13 cellular contexts compared by ENCODE assay signal in the genomic region with DNA sequence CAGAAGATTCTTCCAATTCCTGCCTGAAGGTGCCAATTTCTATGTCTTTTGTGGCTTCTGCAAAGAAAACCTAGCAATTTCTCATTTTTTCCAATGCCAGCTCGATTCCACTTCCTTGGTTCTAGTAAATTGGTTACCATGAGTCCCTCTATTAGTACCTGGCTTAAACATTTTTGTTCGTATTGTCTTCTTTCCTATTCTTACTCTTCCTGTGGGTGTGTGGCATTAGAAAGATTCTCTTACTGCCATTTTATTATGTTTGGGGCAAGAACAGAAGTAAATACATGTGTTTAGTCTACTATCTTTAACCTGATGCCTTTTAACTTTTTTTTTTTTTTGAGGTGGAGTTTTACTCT. TPM values are rescaled to one million over a fixed set of nuclear protein-coding genes. Genes with fewer than 3 reads are reported as not detected.
A peak's percentile ranks its signal among the peaks of the same experiment; 100 is the strongest.
DNase-seq lines count a peak whose midpoint lies in the region; ATAC-seq and TF ChIP-seq lines count a peak whose summit lies in the region.
"Had no signal": no experiment of that assay in that cellular context is flagged by ENCODE, and none has a peak within 500 bp of the region (broad histone marks: within the 10 kb centered on the region; RNA-seq: fewer than 3 reads in every experiment).

No MANE protein-coding gene starts in this region.

- no peaks in the 10 kb centered on the region for H3K36me3 Mint-ChIP-seq in activated CD4-positive, alpha-beta T cell treated with anti-CD3 and anti-CD28 coated beads for 36 hours (ENCODE audit: low read depth)
- H3K36me3 Mint-ChIP-seq in activated naive CD8-positive, alpha-beta T cell treated with anti-CD3 and anti-CD28 coated beads for 36 hours: no peaks in the 10 kb centered on the region
- H3K36me3 Mint-ChIP-seq in activated CD4-positive, alpha-beta memory T cell treated with anti-CD3 and anti-CD28 coated beads, Interleukin-2, amount 10 ng/mL, durations not matched to agents 7 days and 5 days (ENCODE audit: low read depth): peaks cover 4% of the 10 kb centered on the region
- H3K36me3 Mint-ChIP-seq: activated naive CD8-positive, alpha-beta T cell had no signal

- 56 to 75% (median 69%) methylated on average over 2 of the region's 2 CpGs for WGBS in stomach, 5 donors

- no peaks in the 10 kb centered on the region for H3K9me3 Mint-ChIP-seq in activated CD4-positive, alpha-beta T cell treated with anti-CD3 and anti-CD28 coated beads for 36 hours (ENCODE audit: low read depth)
- no peaks in the 10 kb centered on the region for H3K9me3 Mint-ChIP-seq in activated naive CD8-positive, alpha-beta T cell treated with anti-CD3 and anti-CD28 coated beads for 36 hours
- H3K9me3 Mint-ChIP-seq in activated CD4-positive, alpha-beta memory T cell treated with anti-CD3 and anti-CD28 coated beads, Interleukin-2, amount 10 ng/mL, durations not matched to agents 7 days and 5 days: peaks cover 4% of the 10 kb centered on the region

- H3K9me3 ChIP-seq in Loucy (ENCODE audit: insufficient read depth, low read depth, low read length) (no peaks in the 10 kb centered on the region), neutrophil (no peaks in the 10 kb centered on the region), stomach (no peaks in the 10 kb centered on the region)
- H3K9me3 ChIP-seq: gastroesophageal sphincter, Peyer's patch, tibial nerve had no signal

- TF ChIP-seq CTCF in Loucy (conservative IDR thresholded peaks at IDR 0.05; ENCODE audit: low read length): no peak
- TF ChIP-seq CTCF in neutrophil (IDR thresholded peaks at IDR 0.05): peak; percentile 0
- no peak for TF ChIP-seq CTCF in stomach (IDR thresholded peaks at IDR 0.05)

- intact Hi-C loops in activated CD4-positive, alpha-beta T cell treated with anti-CD3 and anti-CD28 coated beads for 36 hours (cut with DNase I, micrococcal nuclease): no loop called here
- intact Hi-C loops in stomach (cut with DNase I; ENCODE audit: low total_unique reads): no loop called here

- peak overlapping the region; percentile 2 for H3K27ac Mint-ChIP-seq in activated CD4-positive, alpha-beta T cell treated with anti-CD3 and anti-CD28 coated beads for 36 hours
- H3K27ac Mint-ChIP-seq in activated naive CD8-positive, alpha-beta T cell treated with anti-CD3 and anti-CD28 coated beads for 36 hours: peak overlapping the region; percentile 13
- no peak overlapping the region for H3K27ac Mint-ChIP-seq in activated CD4-positive, alpha-beta memory T cell treated with anti-CD3 and anti-CD28 coated beads, Interleukin-2, amount 10 ng/mL, durations not matched to agents 7 days and 5 days
- H3K27ac Mint-ChIP-seq: activated naive CD8-positive, alpha-beta T cell had no signal

- H3K36me3 ChIP-seq in Loucy (ENCODE audit: insufficient read depth, low read length) (no peaks in the 10 kb centered on the region), neutrophil (no peaks in the 10 kb centered on the region), stomach (no peaks in the 10 kb centered on the region)
- H3K36me3 ChIP-seq: gastroesophageal sphincter, Peyer's patch, tibial nerve had no signal

- H3K27ac ChIP-seq in neutrophil (peak overlapping the region; percentile 61), stomach (no peak overlapping the region)
- H3K27ac ChIP-seq: gastroesophageal sphincter, Peyer's patch, tibial nerve had no signal

- H3K79me2 ChIP-seq in Loucy (ENCODE audit: insufficient read depth, low read length): no peaks in the 10 kb centered on the region

- H3K4me1 Mint-ChIP-seq in activated CD4-positive, alpha-beta T cell treated with anti-CD3 and anti-CD28 coated beads for 36 hours: peaks cover 20% of the 10 kb centered on the region
- H3K4me1 Mint-ChIP-seq in activated naive CD8-positive, alpha-beta T cell treated with anti-CD3 and anti-CD28 coated beads for 36 hours: peaks cover 26% of the 10 kb centered on the region
- peaks cover 18% of the 10 kb centered on the region for H3K4me1 Mint-ChIP-seq in activated CD4-positive, alpha-beta memory T cell treated with anti-CD3 and anti-CD28 coated beads, Interleukin-2, amount 10 ng/mL, durations not matched to agents 7 days and 5 days

- no peaks in the 10 kb centered on the region for H3F3A ChIP-seq in Loucy (ENCODE audit: low read depth)

- DNase-seq in activated CD4-positive, alpha-beta T cell treated with anti-CD3 and anti-CD28 coated beads for 36 hours: no peak
- no peak for DNase-seq in activated CD4-positive, alpha-beta T cell treated with anti-CD3 and anti-CD28 coated beads for 4 hours
- DNase-seq in activated naive CD8-positive, alpha-beta T cell treated with anti-CD3 and anti-CD28 coated beads for 36 hours: no peak
- no peak for DNase-seq in stomach
- no peak for DNase-seq in nucleus accumbens (lab: John Stamatoyannopoulos, UW)
- DNase-seq in activated CD4-positive, alpha-beta memory T cell treated with anti-CD3 and anti-CD28 coated beads, Interleukin-2, amount 10 ng/mL, durations not matched to agents 7 days and 5 days: no peak
- DNase-seq: NCI-H2029 treated with DMSO at 0.1 percent for 48 hours, Peyer's patch had no signal

- no peaks in the 10 kb centered on the region for H3K27me3 Mint-ChIP-seq in activated CD4-positive, alpha-beta T cell treated with anti-CD3 and anti-CD28 coated beads for 36 hours
- H3K27me3 Mint-ChIP-seq in activated naive CD8-positive, alpha-beta T cell treated with anti-CD3 and anti-CD28 coated beads for 36 hours: no peaks in the 10 kb centered on the region
- no peaks in the 10 kb centered on the region for H3K27me3 Mint-ChIP-seq in activated CD4-positive, alpha-beta memory T cell treated with anti-CD3 and anti-CD28 coated beads, Interleukin-2, amount 10 ng/mL, durations not matched to agents 7 days and 5 days
- H3K27me3 Mint-ChIP-seq: activated naive CD8-positive, alpha-beta T cell had no signal

- H3K4me3 ChIP-seq in Loucy (ENCODE audit: low read length, poor library complexity, severe bottlenecking) (no peak overlapping the region), neutrophil (ENCODE audit: low read depth in 1 of 2, low read length in 1 of 2) (no peak overlapping the region), stomach (no peak overlapping the region)
- H3K4me3 ChIP-seq: gastroesophageal sphincter, Peyer's patch, tibial nerve had no signal

- TF ChIP-seq EP300 in stomach (IDR thresholded peaks at IDR 0.05): no peak

- no peaks in the 10 kb centered on the region for H3K4me1 ChIP-seq in Loucy (ENCODE audit: insufficient read depth, low read length, poor library complexity, severe bottlenecking)
- H3K4me1 ChIP-seq in neutrophil (ENCODE audit: control insufficient read depth in 1 of 2, insufficient read depth in 1 of 2, low read depth in 1 of 2, low read length in 1 of 2): peaks cover 71 to 78% of the 10 kb centered on the region in 2 experiments
- H3K4me1 ChIP-seq in stomach: peaks cover 0 to 21% (median 7%) of the 10 kb centered on the region in 4 donors
- H3K4me1 ChIP-seq: gastroesophageal sphincter, Peyer's patch, tibial nerve had no signal

- no peak overlapping the region for H3K4me3 Mint-ChIP-seq in activated CD4-positive, alpha-beta T cell treated with anti-CD3 and anti-CD28 coated beads for 36 hours
- H3K4me3 Mint-ChIP-seq in activated naive CD8-positive, alpha-beta T cell treated with anti-CD3 and anti-CD28 coated beads for 36 hours: no peak overlapping the region
- no peak overlapping the region for H3K4me3 Mint-ChIP-seq in activated CD4-positive, alpha-beta memory T cell treated with anti-CD3 and anti-CD28 coated beads, Interleukin-2, amount 10 ng/mL, durations not matched to agents 7 days and 5 days
- H3K4me3 Mint-ChIP-seq: activated naive CD8-positive, alpha-beta T cell had no signal

- peak; percentile 35 for ATAC-seq in activated CD4-positive, alpha-beta T cell treated with anti-CD3 and anti-CD28 coated beads for 36 hours
- ATAC-seq: gastroesophageal sphincter had no signal

- peak overlapping the region; percentile 63; the same call in 1 of the 2 replicates for H2AFZ ChIP-seq in Loucy (ENCODE audit: low read length)

- no peak overlapping the region for H3K4me2 ChIP-seq in Loucy (ENCODE audit: low read depth, low read length, poor library complexity, severe bottlenecking)

- no peak for TF ChIP-seq POLR2A in stomach (IDR thresholded peaks at IDR 0.05)

- H3K9ac ChIP-seq in Loucy (ENCODE audit: low read depth, low read length, poor library complexity, severe bottlenecking): no peak overlapping the region

- H3K27me3 ChIP-seq in Loucy (ENCODE audit: insufficient read depth, low read length, poor library complexity, severe bottlenecking) (no peaks in the 10 kb centered on the region), neutrophil (no peaks in the 10 kb centered on the region), stomach (no peaks in the 10 kb centered on the region)
- H3K27me3 ChIP-seq: gastroesophageal sphincter, Peyer's patch, tibial nerve had no signal

- POLR2A ChIA-PET in activated CD4-positive, alpha-beta T cell treated with anti-CD3 and anti-CD28 coated beads for 36 hours (lab: Charles Lee): interaction anchor here (0.6 kb wide), 1 partner anchor 553 kb away, joined by 4 read pairs; no protein-coding TSS in a partner anchor
- POLR2A ChIA-PET in activated CD4-positive, alpha-beta memory T cell treated with anti-CD3 and anti-CD28 coated beads, Interleukin-2, amount 10 ng/mL, durations not matched to agents 7 days and 5 days (lab: Charles Lee): interaction anchor here (0.8 to 1.5 kb wide), 5 partner anchors 10 to 234 kb away, joined by 3 to 33 read pairs (median 3); partner anchors contain the start of gene CORO1A

- CTCF ChIA-PET in activated CD4-positive, alpha-beta T cell treated with anti-CD3 and anti-CD28 coated beads for 36 hours (lab: Charles Lee): no interaction called here
- CTCF ChIA-PET in activated CD4-positive, alpha-beta memory T cell treated with anti-CD3 and anti-CD28 coated beads, Interleukin-2, amount 10 ng/mL, durations not matched to agents 7 days and 5 days (lab: Charles Lee): interaction anchor here (0.5 to 1.6 kb wide), 15 partner anchors 8 to 487 kb away, joined by 3 to 9 read pairs (median 3); partner anchors contain the start of genes CORO1A and TBC1D10B

- H3K9me2 ChIP-seq in Loucy (replicated peaks; ENCODE audit: low read depth, low read length): no peaks in the 10 kb centered on the region

- H4K20me1 ChIP-seq in Loucy (ENCODE audit: insufficient read depth, low read length, poor library complexity, severe bottlenecking): no peaks in the 10 kb centered on the region

RNA-seq across cellular contexts. Expression of gene MAPK3, which starts 20.3 kb away (rescaled TPM):
- 10 to 100 TPM; 59.0 to 81.7 TPM for total RNA-seq in activated CD4-positive, alpha-beta T cell treated with anti-CD3 and anti-CD28 coated beads for 36 hours
- 10 to 100 TPM; 38.9 to 41.6 TPM for total RNA-seq in activated naive CD8-positive, alpha-beta T cell treated with anti-CD3 and anti-CD28 coated beads for 36 hours
- total RNA-seq in stomach: 100 to 1,000 TPM in 3 of 5 donors, 10 to 100 TPM in 2; 21.5 to 290 (median 111) TPM
- 100 to 1,000 TPM in 1 of 3 donors, 10 to 100 TPM in 2; 39.9 to 203 (median 68.2) TPM for polyA plus RNA-seq in stomach
- total RNA-seq in activated CD4-positive, alpha-beta memory T cell treated with anti-CD3 and anti-CD28 coated beads, Interleukin-2, amount 10 ng/mL, durations not matched to agents 7 days and 5 days: 100 to 1,000 TPM; 108 to 111 TPM

RNA-seq across cellular contexts. Expression of gene GDPD3, which starts 30.0 kb away (rescaled TPM):
- total RNA-seq in activated CD4-positive, alpha-beta T cell treated with anti-CD3 and anti-CD28 coated beads for 36 hours: 1 to 10 TPM; 6.1 to 7.0 TPM
- total RNA-seq in activated naive CD8-positive, alpha-beta T cell treated with anti-CD3 and anti-CD28 coated beads for 36 hours: 1 to 10 TPM; 1.7 to 4.3 TPM
- 100 to 1,000 TPM in 1 of 5 donors, 1 to 10 TPM in 4; 1.8 to 178 (median 7.2) TPM for total RNA-seq in stomach
- 10 to 100 TPM in 1 of 3 donors, 1 to 10 TPM in 2; 4.4 to 15.9 (median 4.6) TPM for polyA plus RNA-seq in stomach
- 10 to 100 TPM; 11.5 to 12.3 TPM for total RNA-seq in activated CD4-positive, alpha-beta memory T cell treated with anti-CD3 and anti-CD28 coated beads, Interleukin-2, amount 10 ng/mL, durations not matched to agents 7 days and 5 days

RNA-seq across cellular contexts. Expression of gene CORO1A, which starts 40.1 kb away (rescaled TPM):
- 1,000 to 10,000 TPM in 1 of 2 experiments, 100 to 1,000 TPM in 1; 997 to 1,175 TPM for total RNA-seq in activated CD4-positive, alpha-beta T cell treated with anti-CD3 and anti-CD28 coated beads for 36 hours
- 100 to 1,000 TPM; 972 to 977 TPM for total RNA-seq in activated naive CD8-positive, alpha-beta T cell treated with anti-CD3 and anti-CD28 coated beads for 36 hours
- total RNA-seq in stomach: 10 to 100 TPM; 13.0 to 30.3 (median 18.7) TPM
- 10 to 100 TPM; 34.2 to 42.5 (median 37.3) TPM for polyA plus RNA-seq in stomach
- 1,000 to 10,000 TPM; 1,737 to 1,754 TPM for total RNA-seq in activated CD4-positive, alpha-beta memory T cell treated with anti-CD3 and anti-CD28 coated beads, Interleukin-2, amount 10 ng/mL, durations not matched to agents 7 days and 5 days

RNA-seq across cellular contexts. Expression of gene YPEL3, which starts 47.3 kb away (rescaled TPM):
- 10 to 100 TPM; 17.4 to 19.1 TPM for total RNA-seq in activated CD4-positive, alpha-beta T cell treated with anti-CD3 and anti-CD28 coated beads for 36 hours
- 10 to 100 TPM; 11.8 to 12.1 TPM for total RNA-seq in activated naive CD8-positive, alpha-beta T cell treated with anti-CD3 and anti-CD28 coated beads for 36 hours
- 100 to 1,000 TPM in 1 of 5 donors, 10 to 100 TPM in 4; 13.9 to 116 (median 37.9) TPM for total RNA-seq in stomach
- 100 to 1,000 TPM; 103 to 162 (median 111) TPM for polyA plus RNA-seq in stomach
- total RNA-seq in activated CD4-positive, alpha-beta memory T cell treated with anti-CD3 and anti-CD28 coated beads, Interleukin-2, amount 10 ng/mL, durations not matched to agents 7 days and 5 days: 100 to 1,000 TPM in 1 of 2 experiments, 10 to 100 TPM in 1; 99.4 to 106 TPM

RNA-seq across cellular contexts. Expression of gene BOLA2B, which starts 50.1 kb away (rescaled TPM):
- 100 to 1,000 TPM; 188 to 190 TPM for total RNA-seq in activated CD4-positive, alpha-beta T cell treated with anti-CD3 and anti-CD28 coated beads for 36 hours
- total RNA-seq in activated naive CD8-positive, alpha-beta T cell treated with anti-CD3 and anti-CD28 coated beads for 36 hours: 100 to 1,000 TPM; 252 to 257 TPM
- 100 to 1,000 TPM in 2 of 5 donors, 10 to 100 TPM in 2, not detected in 1; 21.3 to 415 (median 168) TPM for total RNA-seq in stomach
- polyA plus RNA-seq in stomach: 100 to 1,000 TPM; 281 to 322 (median 321) TPM
- total RNA-seq in activated CD4-positive, alpha-beta memory T cell treated with anti-CD3 and anti-CD28 coated beads, Interleukin-2, amount 10 ng/mL, durations not matched to agents 7 days and 5 days: 100 to 1,000 TPM; 145 to 146 TPM

Comparison
In these comparisons a context has a peak if more than half of its experiments do, and no peak if none do; other contexts are left out.
1. RNA of gene CORO1A, which starts 40.1 kb away (total RNA-seq): 1,737 to 1,754 TPM in activated CD4-positive, alpha-beta memory T cell treated with anti-CD3 and anti-CD28 coated beads, Interleukin-2, amount 10 ng/mL, durations not matched to agents 7 days and 5 days, 997 to 1,175 TPM in activated CD4-positive, alpha-beta T cell treated with anti-CD3 and anti-CD28 coated beads for 36 hours and 972 to 977 TPM in activated naive CD8-positive, alpha-beta T cell treated with anti-CD3 and anti-CD28 coated beads for 36 hours; 13.0 to 30.3 TPM in stomach; every median in the first group is over 10 times any median in the second.